8 cellular contexts compared by ENCODE assay signal in the genomic region with DNA sequence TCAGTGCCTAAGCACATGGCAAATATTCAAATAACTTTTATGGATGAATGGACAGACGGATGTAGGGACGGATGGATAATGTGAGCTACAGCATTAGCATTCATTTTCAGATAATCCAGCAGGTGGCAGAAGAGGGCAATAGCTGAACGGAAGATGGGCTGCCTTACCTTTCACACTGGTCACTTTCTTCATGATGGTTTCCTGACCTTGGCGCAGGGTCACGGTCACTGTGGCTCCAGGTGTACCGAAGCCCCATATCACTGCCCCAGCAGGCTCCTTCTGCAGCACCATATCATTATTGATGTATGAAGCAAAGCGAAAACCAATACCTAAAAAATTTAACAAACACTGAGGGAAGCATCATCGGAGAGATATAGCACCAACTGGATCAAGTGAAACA. TPM values are rescaled to one million over a fixed set of nuclear protein-coding genes. Genes with fewer than 3 reads are reported as not detected.
DNase-seq lines count a peak whose midpoint lies in the region; ATAC-seq and TF ChIP-seq lines count a peak whose summit lies in the region.

No MANE protein-coding gene starts in this region.

- no peaks in the 10 kb centered on the region for H3K9me3 ChIP-seq in heart right ventricle
- no peaks in the 10 kb centered on the region for H3K9me3 ChIP-seq in fibroblast of lung (ENCODE audit: control insufficient read depth, insufficient read depth, low read depth, low read length)
- H3K9me3 ChIP-seq in parathyroid adenoma (ENCODE audit: control insufficient read depth, low read length): no peaks in the 10 kb centered on the region

- H3K4me2 ChIP-seq in fibroblast of lung (ENCODE audit: extremely low read depth, insufficient read depth, low read length): no peak overlapping the region
- no peak overlapping the region for H3K4me2 ChIP-seq in parathyroid adenoma (ENCODE audit: low read length)

- H3K79me2 ChIP-seq in fibroblast of lung (ENCODE audit: control insufficient read depth, insufficient read depth, low read length): no peaks in the 10 kb centered on the region
- H3K79me2 ChIP-seq in parathyroid adenoma: peaks cover 4% of the 10 kb centered on the region

- peak in 1 of 8 donors; percentile 26 for ATAC-seq in heart right ventricle
- ATAC-seq in HG02798 (IDR thresholded peaks at IDR 0.05; ENCODE audit: poor library complexity, unreplicated experiment): peak; percentile 46

- H2AFZ ChIP-seq in fibroblast of lung (ENCODE audit: low read length) (no peak overlapping the region), parathyroid adenoma (no peak overlapping the region)

- WGBS in heart right ventricle, 2 donors: 24% methylated on average over 8 of the region's 8 CpGs

- no peaks in the 10 kb centered on the region for H4K20me1 ChIP-seq in fibroblast of lung (ENCODE audit: control insufficient read depth, extremely low read depth, insufficient read depth, low read length)

- intact Hi-C loops in heart right ventricle (cut with DNase I): loop anchor here (1.0 to 10.0 kb wide), 8 partner anchors 73 to 168 kb away; a partner anchor contains a TSS
- intact Hi-C loops in cardiac septum (cut with DNase I): loop anchor here (1.0 kb wide), 2 partner anchors 94 to 168 kb away; no protein-coding TSS in a partner anchor

- H3K36me3 ChIP-seq in heart right ventricle: peaks cover 0 to 44% (median 5%) of the 10 kb centered on the region in 9 donors
- no peaks in the 10 kb centered on the region for H3K36me3 ChIP-seq in fibroblast of lung (ENCODE audit: control insufficient read depth, insufficient read depth, low read length)
- no peaks in the 10 kb centered on the region for H3K36me3 ChIP-seq in parathyroid adenoma (ENCODE audit: control insufficient read depth, insufficient read depth, low read length)

- H3K27ac ChIP-seq in heart right ventricle (no peak overlapping the region), fibroblast of lung (ENCODE audit: insufficient read depth, low read length) (no peak overlapping the region), parathyroid adenoma (no peak overlapping the region)

- DNase-seq in heart right ventricle: peak in 1 of 2 donors; percentile 61
- DNase-seq in cardiac septum (ENCODE audit: low spot score): no peak
- peak; percentile 35 for DNase-seq in NCI-H345 treated with DMSO at 0.1 percent for 48 hours (lab: John Stamatoyannopoulos, UW; ENCODE audit: unreplicated experiment)
- DNase-seq in activated CD4-positive, alpha-beta T cell treated with anti-CD3 and anti-CD28 coated beads, Interleukin-2, amount 50 U/mL, for 48 hours: peak; percentile 9 to 34
- peak; percentile 30 to 60 for DNase-seq in fibroblast of lung (ENCODE audit: low read depth in 2 of 2)
- no peak for DNase-seq in middle frontal gyrus (ENCODE audit: extremely low spot score, low spot score)

- H3K9ac ChIP-seq in fibroblast of lung (ENCODE audit: insufficient read depth, low read length): no peak overlapping the region
- no peak overlapping the region for H3K9ac ChIP-seq in parathyroid adenoma

- peaks cover under 1 to 14% (median 11%) of the 10 kb centered on the region in 9 donors for H3K4me1 ChIP-seq in heart right ventricle
- H3K4me1 ChIP-seq in fibroblast of lung (ENCODE audit: control insufficient read depth, extremely low read depth, insufficient read depth, low read length): no peaks in the 10 kb centered on the region
- H3K4me1 ChIP-seq in parathyroid adenoma: no peaks in the 10 kb centered on the region

- H3K27me3 ChIP-seq in heart right ventricle (no peaks in the 10 kb centered on the region), fibroblast of lung (ENCODE audit: control insufficient read depth, insufficient read depth, low read length) (no peaks in the 10 kb centered on the region), parathyroid adenoma (ENCODE audit: control insufficient read depth, insufficient read depth, low read length) (no peaks in the 10 kb centered on the region)

- peak; percentile 71 to 93 (median 82) for TF ChIP-seq CTCF in heart right ventricle (IDR thresholded peaks at IDR 0.05)
- TF ChIP-seq CTCF in fibroblast of lung (conservative IDR thresholded peaks at IDR 0.05 in 1 of 2, IDR thresholded peaks at IDR 0.05 in 1 of 2; ENCODE audit: low read depth in 1 of 2, low read length in 2 of 2): peak; percentile 55 to 83
- peak; percentile 54 for TF ChIP-seq CTCF in parathyroid adenoma (IDR thresholded peaks at IDR 0.05)

- H3K4me3 ChIP-seq in heart right ventricle: no peak overlapping the region
- H3K4me3 ChIP-seq in fibroblast of lung (replicated peaks in 1 of 4; ENCODE audit: control extremely low read depth in 1 of 4, insufficient read depth in 1 of 4, low read depth in 3 of 4, low read length in 4 of 4): no peak overlapping the region
- no peak overlapping the region for H3K4me3 ChIP-seq in parathyroid adenoma (ENCODE audit: low read depth, low read length)

RNA-seq across cellular contexts. Expression of a gene that starts 4.3 kb away (rescaled TPM):
- total RNA-seq in heart right ventricle (10 to 100 TPM; 67.0 to 92.9 (median 74.3) TPM), cardiac septum (42.5 TPM), fibroblast of lung (23.1 and 28.9 TPM in 2 replicates)
- polyA plus RNA-seq in heart right ventricle (10 to 100 TPM; 17.9 to 78.0 TPM), fibroblast of lung (42.3 and 67.0 TPM in 2 replicates)
- polyA plus RNA-seq in fibroblast of lung (2012): 18.2 and 33.0 TPM in 2 replicates
- polyA minus RNA-seq in fibroblast of lung (ENCODE audit: low replicate concordance): 12.3 and 23.8 TPM in 2 replicates

RNA-seq across cellular contexts. Expression of a gene that starts 4.5 kb away (rescaled TPM):
- total RNA-seq in heart right ventricle (1 to 10 TPM in 9 of 10 donors, under 1 TPM in 1; 0.62 to 4.9 (median 2.0) TPM), cardiac septum (1.8 TPM), fibroblast of lung (10.0 and 18.0 TPM in 2 replicates)
- polyA plus RNA-seq in heart right ventricle (1 to 10 TPM; 4.4 to 4.8 TPM), fibroblast of lung (19.1 and 27.0 TPM in 2 replicates)
- 24.9 and 28.6 TPM in 2 replicates for polyA plus RNA-seq in fibroblast of lung (2012)
- 0.11 TPM in 1 of 2 replicates, not detected in the other for polyA minus RNA-seq in fibroblast of lung (ENCODE audit: low replicate concordance)

RNA-seq across cellular contexts. Expression of a gene that starts 46.5 kb away (rescaled TPM):
- 10 to 100 TPM; 16.4 to 21.5 (median 19.2) TPM for total RNA-seq in heart right ventricle
- polyA plus RNA-seq in heart right ventricle: 10 to 100 TPM; 19.1 to 19.2 TPM
- total RNA-seq in cardiac septum: 21.3 TPM
- 30.0 and 36.2 TPM in 2 replicates for total RNA-seq in fibroblast of lung
- polyA plus RNA-seq in fibroblast of lung: 21.6 and 31.0 TPM in 2 replicates
- 17.1 and 23.0 TPM in 2 replicates for polyA plus RNA-seq in fibroblast of lung (2012)
- polyA minus RNA-seq in fibroblast of lung (ENCODE audit: low replicate concordance): 6.6 and 10.1 TPM in 2 replicates

RNA-seq across cellular contexts. Expression of a gene that starts 58.0 kb away (rescaled TPM):
- total RNA-seq in heart right ventricle (not detected), cardiac septum (not detected), fibroblast of lung (not detected in 2 replicates)
- polyA plus RNA-seq in heart right ventricle (not detected), fibroblast of lung (not detected in 2 replicates)
- not detected in 2 replicates for polyA plus RNA-seq in fibroblast of lung (2012)
- not detected in 2 replicates for polyA minus RNA-seq in fibroblast of lung (ENCODE audit: low replicate concordance)

Comparison
In these comparisons a context has a peak if more than half of its experiments do, and no peak if none do; other contexts are left out.
1. DNase-seq: peak in NCI-H345 treated with DMSO at 0.1 percent for 48 hours (single experiment), activated CD4-positive, alpha-beta T cell treated with anti-CD3 and anti-CD28 coated beads, Interleukin-2, amount 50 U/mL, for 48 hours (2 of 2) and fibroblast of lung (2 of 2); none in cardiac septum (single experiment) and middle frontal gyrus (single experiment).
2. Peak in every context shown above with its lines, with median percentiles within 50 percentile points of each other: CTCF ChIP-seq.